ENCODE assay signal across 22 cellular contexts in genomic region chr11:33296695-33297094, GRCh38.
"Had no signal": no experiment of that assay in that cellular context is flagged by ENCODE, and none has a peak within 500 bp of the region (broad histone marks: within the 10 kb centered on the region; RNA-seq: fewer than 3 reads in every experiment).

No MANE protein-coding gene starts in this region.

- H3K27me3 ChIP-seq: dorsolateral prefrontal cortex, left lung, right atrium auricular region, suprapubic skin, thyroid gland had no signal

- H3K27me3 Mint-ChIP-seq: naive thymus-derived CD4-positive, alpha-beta T cell; type B pancreatic cell had no signal

- H3K4me3 ChIP-seq: dorsolateral prefrontal cortex, left lung, right atrium auricular region, suprapubic skin, thyroid gland had no signal

- H3K4me3 Mint-ChIP-seq: nephron progenitor cell, type B pancreatic cell had no signal

- FAIRE-seq: endometrium, frontal cortex, keratinocyte, small intestine, urothelium cell line had no signal

- H3K9me3 ChIP-seq: left lung, suprapubic skin, thyroid gland had no signal

- H3K27ac ChIP-seq: dorsolateral prefrontal cortex, left lung, suprapubic skin, thyroid gland had no signal

- ATAC-seq: esophagus mucosa; left lung; naive thymus-derived CD4-positive, alpha-beta T cell had no signal

- H3K9me3 Mint-ChIP-seq: immature natural killer cell, type B pancreatic cell had no signal

- H3K27ac Mint-ChIP-seq: type B pancreatic cell had no signal

- DNase-seq: cortex of kidney; dorsolateral prefrontal cortex; effector CD8-positive, alpha-beta T cell; glutamatergic neuron; immature natural killer cell; left lung; mesendoderm; naive thymus-derived CD4-positive, alpha-beta T cell; nephron progenitor cell; posterior cingulate gyrus; small intestine; stimulated activated CD4-positive, alpha-beta T cell treated with anti-CD3 and anti-CD28 coated beads, Interleukin-12 subunit alpha, Interleukin-12 subunit beta, amount 100 ng/mL, for 4 hours; stimulated activated naive CD4-positive, alpha-beta T cell treated with Interleukin-2 at 50 U/mL for 16 hours; thyroid gland had no signal
